In genomic region chr14:106308839-106309389, GRCh38 we compare ENCODE assay signal across 8 cellular contexts.
DNase-seq lines count a peak whose midpoint lies in the region; ATAC-seq and TF ChIP-seq lines count a peak whose summit lies in the region.

No MANE protein-coding gene starts in this region.

- H3K27ac ChIP-seq in trophoblast cell (ENCODE audit: low read depth, low read length): no peak overlapping the region

- no peak overlapping the region for H4K12ac ChIP-seq in trophoblast cell (ENCODE audit: low read depth, low read length)

- H2BK5ac ChIP-seq in trophoblast cell (ENCODE audit: low read depth, low read length, poor library complexity): no peak overlapping the region

- H2BK12ac ChIP-seq in trophoblast cell (ENCODE audit: low read length): no peak overlapping the region

- peak; percentile 70 for TF ChIP-seq CTCF in WTC11 (IDR thresholded peaks at IDR 0.05)
- TF ChIP-seq CTCF in chondrocyte (IDR thresholded peaks at IDR 0.05): peak; percentile 53

- no peak overlapping the region for H3K4me3 Mint-ChIP-seq in WTC11
- no peak overlapping the region for H3K4me3 Mint-ChIP-seq in chondrocyte (ENCODE audit: unreplicated experiment)

- H2AK5ac ChIP-seq in trophoblast cell (ENCODE audit: low read length): no peak overlapping the region

- H2AFZ ChIP-seq in trophoblast cell (ENCODE audit: insufficient read depth, low read length, poor library complexity): no peak overlapping the region

- H2BK120ac ChIP-seq in trophoblast cell (ENCODE audit: insufficient read depth, low read length, poor library complexity): no peak overlapping the region

- peak; percentile 79 for ATAC-seq in GM19397 (IDR thresholded peaks at IDR 0.05; ENCODE audit: unreplicated experiment)
- peak; percentile 95 for ATAC-seq in HG03521 (IDR thresholded peaks at IDR 0.05; ENCODE audit: unreplicated experiment)
- 0 out of 2 replicates have a peak, but pooled peaks have one; percentile 28 for ATAC-seq in WTC11

- no CpG with 5 or more reads among the region's 17 CpGs for WGBS in trophoblast cell (ENCODE audit: extremely low coverage, insufficient coverage, insufficient read length)

- no peak overlapping the region for H3K23ac ChIP-seq in trophoblast cell (ENCODE audit: low read length)

- H4K8ac ChIP-seq in trophoblast cell (ENCODE audit: low read depth, low read length): no peak overlapping the region

- H3K4me3 ChIP-seq in trophoblast cell (ENCODE audit: low read depth, low read length): no peak overlapping the region

- peaks cover 25% of the 10 kb centered on the region for H3K9me3 ChIP-seq in trophoblast cell (ENCODE audit: insufficient read depth, low read depth, low read length)

- H3K14ac ChIP-seq in trophoblast cell (ENCODE audit: low read length): no peak overlapping the region

- no peak overlapping the region for H3K4ac ChIP-seq in trophoblast cell (ENCODE audit: low read depth, low read length)

- no peak overlapping the region for H3K9ac ChIP-seq in trophoblast cell (ENCODE audit: low read length)

- peak; percentile 4 for DNase-seq in COLO829 (ENCODE audit: low spot score)
- peak; percentile 42 for DNase-seq in WTC11 (ENCODE audit: low spot score)
- no peak for DNase-seq in chondrocyte (ENCODE audit: low spot score)
- peak; percentile 13 to 18 for DNase-seq in trophoblast cell
- no peak for DNase-seq in retina
- DNase-seq in dedifferentiated amniotic fluid mesenchymal stem cell (ENCODE audit: extremely low spot score): no peak

- POLR2A ChIA-PET in WTC11 (lab: Charles Lee): no interaction called here

- H3K4me1 Mint-ChIP-seq in WTC11 (no peaks in the 10 kb centered on the region), chondrocyte (ENCODE audit: low read depth) (no peaks in the 10 kb centered on the region)

- H3K27me3 ChIP-seq in trophoblast cell (ENCODE audit: insufficient read depth, low read length): no peaks in the 10 kb centered on the region

- H3K36me3 Mint-ChIP-seq in WTC11: peaks cover 80% of the 10 kb centered on the region
- H3K36me3 Mint-ChIP-seq in chondrocyte (ENCODE audit: low read depth): no peaks in the 10 kb centered on the region

- peaks cover 89% of the 10 kb centered on the region for H3K9me3 Mint-ChIP-seq in WTC11
- H3K9me3 Mint-ChIP-seq in chondrocyte (ENCODE audit: low read depth): peaks cover 57% of the 10 kb centered on the region

- H4K91ac ChIP-seq in trophoblast cell (ENCODE audit: low read depth, low read length): no peak overlapping the region

- CTCF ChIA-PET in WTC11 (lab: Charles Lee): no interaction called here

- H3K27me3 Mint-ChIP-seq in WTC11 (ENCODE audit: low read depth) (peaks cover 4% of the 10 kb centered on the region), chondrocyte (ENCODE audit: low read depth) (no peaks in the 10 kb centered on the region)

- no peak overlapping the region for H3K4me2 ChIP-seq in trophoblast cell (ENCODE audit: low read length)

- H3K36me3 ChIP-seq in trophoblast cell (ENCODE audit: control insufficient read depth in 1 of 2, insufficient read depth in 2 of 2, low read length in 2 of 2): no peaks in the 10 kb centered on the region

- H3K79me2 ChIP-seq in trophoblast cell (ENCODE audit: control insufficient read depth, insufficient read depth, low read length, poor library complexity): no peaks in the 10 kb centered on the region

- no peaks in the 10 kb centered on the region for H3K79me1 ChIP-seq in trophoblast cell (ENCODE audit: low read length)

- H3K27ac Mint-ChIP-seq in WTC11 (no peak overlapping the region), chondrocyte (ENCODE audit: unreplicated experiment) (no peak overlapping the region)

- no peak overlapping the region for H3K18ac ChIP-seq in trophoblast cell (ENCODE audit: low read length)

- H3K4me1 ChIP-seq in trophoblast cell (ENCODE audit: control insufficient read depth in 1 of 2, insufficient read depth in 2 of 2, low read length in 2 of 2): no peaks in the 10 kb centered on the region

TF ChIP-seq in WTC11, 78 proteins besides CTCF, POLR2A, EP300 and RAD21 (continues in another document):
- TF ChIP-seq ATF1 (CRISPR knock-in tag; IDR thresholded peaks at IDR 0.05): no peak
- no peak for TF ChIP-seq ZNF317 (CRISPR knock-in tag; IDR thresholded peaks at IDR 0.05; ENCODE audit: borderline replicate concordance, low read depth)
- TF ChIP-seq OVOL2 (CRISPR knock-in tag; IDR thresholded peaks at IDR 0.05; ENCODE audit: borderline replicate concordance): no peak
- no peak for TF ChIP-seq TEAD1 (CRISPR knock-in tag; IDR thresholded peaks at IDR 0.05)
- TF ChIP-seq, protein P1, sequence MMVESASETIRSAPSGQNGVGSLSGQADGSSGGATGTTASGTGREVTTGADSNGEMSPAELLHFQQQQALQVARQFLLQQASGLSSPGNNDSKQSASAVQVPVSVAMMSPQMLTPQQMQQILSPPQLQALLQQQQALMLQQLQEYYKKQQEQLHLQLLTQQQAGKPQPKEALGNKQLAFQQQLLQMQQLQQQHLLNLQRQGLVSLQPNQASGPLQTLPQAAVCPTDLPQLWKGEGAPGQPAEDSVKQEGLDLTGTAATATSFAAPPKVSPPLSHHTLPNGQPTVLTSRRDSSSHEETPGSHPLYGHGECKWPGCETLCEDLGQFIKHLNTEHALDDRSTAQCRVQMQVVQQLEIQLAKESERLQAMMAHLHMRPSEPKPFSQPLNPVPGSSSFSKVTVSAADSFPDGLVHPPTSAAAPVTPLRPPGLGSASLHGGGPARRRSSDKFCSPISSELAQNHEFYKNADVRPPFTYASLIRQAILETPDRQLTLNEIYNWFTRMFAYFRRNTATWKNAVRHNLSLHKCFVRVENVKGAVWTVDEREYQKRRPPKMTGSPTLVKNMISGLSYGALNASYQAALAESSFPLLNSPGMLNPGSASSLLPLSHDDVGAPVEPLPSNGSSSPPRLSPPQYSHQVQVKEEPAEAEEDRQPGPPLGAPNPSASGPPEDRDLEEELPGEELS (CRISPR knock-in tag; IDR thresholded peaks at IDR 0.05): no peak
- TF ChIP-seq ZNF396 (CRISPR knock-in tag; IDR thresholded peaks at IDR 0.05; ENCODE audit: borderline replicate concordance): no peak
- no peak for TF ChIP-seq NR3C1 (CRISPR knock-in tag; conservative IDR thresholded peaks at IDR 0.05; ENCODE audit: low read depth)
- no peak for TF ChIP-seq IRF1 (CRISPR knock-in tag; IDR thresholded peaks at IDR 0.05)
- TF ChIP-seq, protein P2, sequence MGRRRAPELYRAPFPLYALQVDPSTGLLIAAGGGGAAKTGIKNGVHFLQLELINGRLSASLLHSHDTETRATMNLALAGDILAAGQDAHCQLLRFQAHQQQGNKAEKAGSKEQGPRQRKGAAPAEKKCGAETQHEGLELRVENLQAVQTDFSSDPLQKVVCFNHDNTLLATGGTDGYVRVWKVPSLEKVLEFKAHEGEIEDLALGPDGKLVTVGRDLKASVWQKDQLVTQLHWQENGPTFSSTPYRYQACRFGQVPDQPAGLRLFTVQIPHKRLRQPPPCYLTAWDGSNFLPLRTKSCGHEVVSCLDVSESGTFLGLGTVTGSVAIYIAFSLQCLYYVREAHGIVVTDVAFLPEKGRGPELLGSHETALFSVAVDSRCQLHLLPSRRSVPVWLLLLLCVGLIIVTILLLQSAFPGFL (CRISPR knock-in tag; IDR thresholded peaks at IDR 0.05; ENCODE audit: borderline replicate concordance): no peak
- no peak for TF ChIP-seq GRHL2 (CRISPR knock-in tag; IDR thresholded peaks at IDR 0.05; ENCODE audit: insufficient replicate concordance, severe bottlenecking)
- no peak for TF ChIP-seq RELA (CRISPR knock-in tag; IDR thresholded peaks at IDR 0.05; ENCODE audit: borderline replicate concordance)
- TF ChIP-seq ATF3 (CRISPR knock-in tag; conservative IDR thresholded peaks at IDR 0.05): no peak
- TF ChIP-seq, protein P3, sequence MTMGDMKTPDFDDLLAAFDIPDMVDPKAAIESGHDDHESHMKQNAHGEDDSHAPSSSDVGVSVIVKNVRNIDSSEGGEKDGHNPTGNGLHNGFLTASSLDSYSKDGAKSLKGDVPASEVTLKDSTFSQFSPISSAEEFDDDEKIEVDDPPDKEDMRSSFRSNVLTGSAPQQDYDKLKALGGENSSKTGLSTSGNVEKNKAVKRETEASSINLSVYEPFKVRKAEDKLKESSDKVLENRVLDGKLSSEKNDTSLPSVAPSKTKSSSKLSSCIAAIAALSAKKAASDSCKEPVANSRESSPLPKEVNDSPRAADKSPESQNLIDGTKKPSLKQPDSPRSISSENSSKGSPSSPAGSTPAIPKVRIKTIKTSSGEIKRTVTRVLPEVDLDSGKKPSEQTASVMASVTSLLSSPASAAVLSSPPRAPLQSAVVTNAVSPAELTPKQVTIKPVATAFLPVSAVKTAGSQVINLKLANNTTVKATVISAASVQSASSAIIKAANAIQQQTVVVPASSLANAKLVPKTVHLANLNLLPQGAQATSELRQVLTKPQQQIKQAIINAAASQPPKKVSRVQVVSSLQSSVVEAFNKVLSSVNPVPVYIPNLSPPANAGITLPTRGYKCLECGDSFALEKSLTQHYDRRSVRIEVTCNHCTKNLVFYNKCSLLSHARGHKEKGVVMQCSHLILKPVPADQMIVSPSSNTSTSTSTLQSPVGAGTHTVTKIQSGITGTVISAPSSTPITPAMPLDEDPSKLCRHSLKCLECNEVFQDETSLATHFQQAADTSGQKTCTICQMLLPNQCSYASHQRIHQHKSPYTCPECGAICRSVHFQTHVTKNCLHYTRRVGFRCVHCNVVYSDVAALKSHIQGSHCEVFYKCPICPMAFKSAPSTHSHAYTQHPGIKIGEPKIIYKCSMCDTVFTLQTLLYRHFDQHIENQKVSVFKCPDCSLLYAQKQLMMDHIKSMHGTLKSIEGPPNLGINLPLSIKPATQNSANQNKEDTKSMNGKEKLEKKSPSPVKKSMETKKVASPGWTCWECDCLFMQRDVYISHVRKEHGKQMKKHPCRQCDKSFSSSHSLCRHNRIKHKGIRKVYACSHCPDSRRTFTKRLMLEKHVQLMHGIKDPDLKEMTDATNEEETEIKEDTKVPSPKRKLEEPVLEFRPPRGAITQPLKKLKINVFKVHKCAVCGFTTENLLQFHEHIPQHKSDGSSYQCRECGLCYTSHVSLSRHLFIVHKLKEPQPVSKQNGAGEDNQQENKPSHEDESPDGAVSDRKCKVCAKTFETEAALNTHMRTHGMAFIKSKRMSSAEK (CRISPR knock-in tag; IDR thresholded peaks at IDR 0.05; ENCODE audit: borderline replicate concordance): no peak
- TF ChIP-seq TEAD4 (CRISPR knock-in tag; IDR thresholded peaks at IDR 0.05): no peak
- TF ChIP-seq ZBTB21 (CRISPR knock-in tag; IDR thresholded peaks at IDR 0.05; ENCODE audit: borderline replicate concordance): no peak

Comparison
In these comparisons a context has a peak if more than half of its experiments do, and no peak if none do; other contexts are left out.
1. DNase-seq: peak in COLO829 (single experiment), WTC11 (single experiment) and trophoblast cell (2 of 2); none in chondrocyte (single experiment), retina (single experiment) and dedifferentiated amniotic fluid mesenchymal stem cell (single experiment).
2. ATAC-seq: peak in every context shown above with its lines; median percentile 95 in HG03521; 79 in GM19397; 28 in WTC11.